Comparison of ENCODE assay signal across 22 cellular contexts in genomic region chr13:99051768-99052455, GRCh38.
DNase-seq lines count a peak whose midpoint lies in the region; ATAC-seq and TF ChIP-seq lines count a peak whose summit lies in the region.
"Had no signal": no experiment of that assay in that cellular context is flagged by ENCODE, and none has a peak within 500 bp of the region (broad histone marks: within the 10 kb centered on the region; RNA-seq: fewer than 3 reads in every experiment).

No MANE protein-coding gene starts in this region.

- no peaks in the 10 kb centered on the region for H3K36me3 ChIP-seq in OCI-LY7 (ENCODE audit: insufficient read depth, low read length)
- H3K36me3 ChIP-seq: colonic mucosa, SJCRH30 had no signal

- DNase-seq in activated T-cell treated with anti-CD3 and anti-CD28 coated beads, Interleukin-2, amount 50 U/mL, for 4 hours = no peak
- DNase-seq in activated T-cell treated with anti-CD3 and anti-CD28 coated beads, Interleukin-2, amount 50 U/mL, for 48 hours = no peak
- DNase-seq in OCI-LY7 (ENCODE audit: low spot score) (peak; percentile 9), GM20000 (ENCODE audit: low spot score) (no peak), SW480 (ENCODE audit: low spot score) (no peak)
- no peak for DNase-seq in activated naive CD8-positive, alpha-beta T cell treated with anti-CD3 and anti-CD28 coated beads for 36 hours
- DNase-seq in natural killer cell treated with Interleukin-12 subunit alpha and Interleukin-12 subunit beta and Interleukin-15 and Interleukin-18, amount 100 ng/mL, for 72 hours (ENCODE audit: low spot score) = no peak
- DNase-seq: colonic mucosa, DMS79, foreskin keratinocyte, left cardiac atrium, NCI-H1436 treated with DMSO at 0.1 percent for 48 hours, NCI-H2171, NCI-H82, PC-9, SJCRH30, T-helper 9 cell had no signal

- BruUV-seq in OCI-LY7 (replicated peaks; lab: Mats Ljungman, UMichigan) = no TSS peak

- peak overlapping the region; percentile 74; the same call in 1 of the 2 replicates for H2AFZ ChIP-seq in OCI-LY7 (ENCODE audit: low read length)
- H2AFZ ChIP-seq: PC-9 had no signal

- H3K79me2 ChIP-seq in OCI-LY7 (ENCODE audit: insufficient read depth, low read depth, low read length) = peaks cover 20% of the 10 kb centered on the region; the same call in 1 of the 2 replicates

- no peaks in the 10 kb centered on the region for H3K9me3 ChIP-seq in OCI-LY7 (ENCODE audit: low read length)
- H3K9me3 ChIP-seq: colonic mucosa, SJCRH30 had no signal

- peak overlapping the region; percentile 47 for H3K4me3 ChIP-seq in OCI-LY7 (ENCODE audit: low read depth, low read length, poor library complexity, severe bottlenecking)
- H3K4me3 ChIP-seq: colonic mucosa, PC-9, SJCRH30 had no signal

- intact Hi-C loops in OCI-LY7 (cut with micrococcal nuclease; ENCODE audit: unreplicated experiment) = loop anchor here (2.0 kb wide), 1 partner anchor 35 kb away; no protein-coding TSS in a partner anchor

- CTCF ChIA-PET in OCI-LY7 (lab: Charles Lee; ENCODE audit: unreplicated experiment) = interaction anchor here (1.1 kb wide), 1 partner anchor 31 kb away, joined by 4 read pairs; no protein-coding TSS in a partner anchor

- H3K4me3 Mint-ChIP-seq in activated T-cell treated with anti-CD3 and anti-CD28 coated beads, Interleukin-2, amount 50 U/mL, for 4 hours = peak overlapping the region; percentile 58
- H3K4me3 Mint-ChIP-seq in activated naive CD8-positive, alpha-beta T cell treated with anti-CD3 and anti-CD28 coated beads for 36 hours = peak overlapping the region; percentile 54
- H3K4me3 Mint-ChIP-seq in natural killer cell treated with Interleukin-12 subunit alpha and Interleukin-12 subunit beta and Interleukin-15 and Interleukin-18, amount 100 ng/mL, for 72 hours = peak overlapping the region; percentile 38
- H3K4me3 Mint-ChIP-seq: mesothelial cell of epicardium had no signal

- peaks cover 6% of the 10 kb centered on the region for H3K36me3 Mint-ChIP-seq in activated T-cell treated with anti-CD3 and anti-CD28 coated beads, Interleukin-2, amount 50 U/mL, for 4 hours (ENCODE audit: insufficient read depth)
- H3K36me3 Mint-ChIP-seq in activated naive CD8-positive, alpha-beta T cell treated with anti-CD3 and anti-CD28 coated beads for 36 hours = peaks cover 11% of the 10 kb centered on the region
- no peaks in the 10 kb centered on the region for H3K36me3 Mint-ChIP-seq in natural killer cell treated with Interleukin-12 subunit alpha and Interleukin-12 subunit beta and Interleukin-15 and Interleukin-18, amount 100 ng/mL, for 72 hours
- H3K36me3 Mint-ChIP-seq: mesothelial cell of epicardium had no signal

- peak overlapping the region; percentile 88 for H3K4me2 ChIP-seq in OCI-LY7 (ENCODE audit: low read length)
- H3K4me2 ChIP-seq: PC-9 had no signal

- H4K20me1 ChIP-seq in OCI-LY7 (ENCODE audit: insufficient read depth, low read length) = no peaks in the 10 kb centered on the region

- H3K27ac Mint-ChIP-seq in activated naive CD8-positive, alpha-beta T cell treated with anti-CD3 and anti-CD28 coated beads for 36 hours = peak overlapping the region; percentile 65
- H3K27ac Mint-ChIP-seq in natural killer cell treated with Interleukin-12 subunit alpha and Interleukin-12 subunit beta and Interleukin-15 and Interleukin-18, amount 100 ng/mL, for 72 hours = peak overlapping the region in 1 of 2 donors; percentile 36
- H3K27ac Mint-ChIP-seq: CD14-positive monocyte, mesothelial cell of epicardium had no signal

- peaks cover 83% of the 10 kb centered on the region for H3K4me1 Mint-ChIP-seq in activated T-cell treated with anti-CD3 and anti-CD28 coated beads, Interleukin-2, amount 50 U/mL, for 4 hours (ENCODE audit: low read depth)
- H3K4me1 Mint-ChIP-seq in activated naive CD8-positive, alpha-beta T cell treated with anti-CD3 and anti-CD28 coated beads for 36 hours = peaks cover 69% of the 10 kb centered on the region
- H3K4me1 Mint-ChIP-seq in natural killer cell treated with Interleukin-12 subunit alpha and Interleukin-12 subunit beta and Interleukin-15 and Interleukin-18, amount 100 ng/mL, for 72 hours (ENCODE audit: low read depth in 2 of 2) = peaks cover 50 to 52% of the 10 kb centered on the region in 2 donors

- no peaks in the 10 kb centered on the region for H3K9me2 ChIP-seq in OCI-LY7 (ENCODE audit: insufficient read depth, low read length)

- ATAC-seq in activated T-cell treated with anti-CD3 and anti-CD28 coated beads, Interleukin-2, amount 50 U/mL, for 4 hours = peak in 1 of 2 donors; percentile 47
- ATAC-seq in natural killer cell treated with Interleukin-12 subunit alpha and Interleukin-12 subunit beta and Interleukin-15 and Interleukin-18, amount 100 ng/mL, for 72 hours = peak in 1 of 2 donors; percentile 38
- ATAC-seq in GM21515 (IDR thresholded peaks at IDR 0.05; ENCODE audit: unreplicated experiment) = no peak
- ATAC-seq: activated CD4-positive, CD25-positive, alpha-beta regulatory T cell treated with anti-CD3 and anti-CD28 coated beads, Interleukin-2, amount 50 U/mL, for 24 hours; foreskin keratinocyte; left cardiac atrium; sciatic nerve had no signal

- peaks cover 3% of the 10 kb centered on the region for H3K27me3 Mint-ChIP-seq in activated T-cell treated with anti-CD3 and anti-CD28 coated beads, Interleukin-2, amount 50 U/mL, for 4 hours (ENCODE audit: low read depth)
- H3K27me3 Mint-ChIP-seq in activated naive CD8-positive, alpha-beta T cell treated with anti-CD3 and anti-CD28 coated beads for 36 hours = no peaks in the 10 kb centered on the region
- H3K27me3 Mint-ChIP-seq in natural killer cell treated with Interleukin-12 subunit alpha and Interleukin-12 subunit beta and Interleukin-15 and Interleukin-18, amount 100 ng/mL, for 72 hours = peaks cover 25% of the 10 kb centered on the region in 2 donors

- H3K4me1 ChIP-seq in OCI-LY7 (ENCODE audit: insufficient read depth, low read length, poor library complexity, severe bottlenecking) = peaks cover 70% of the 10 kb centered on the region

- POLR2A ChIA-PET in OCI-LY7 (lab: Charles Lee) = interaction anchor here (0.7 to 2.6 kb wide), 6 partner anchors 9 to 124 kb away, joined by 3 to 8 read pairs (median 5); no protein-coding TSS in a partner anchor

- TF ChIP-seq CTCF in OCI-LY7 (conservative IDR thresholded peaks at IDR 0.05; ENCODE audit: low read length) (no peak), GM20000 (IDR thresholded peaks at IDR 0.05; ENCODE audit: extremely low read depth, missing control alignments) (no peak)

- H3K27ac ChIP-seq in OCI-LY7 (ENCODE audit: low read depth, low read length, poor library complexity, severe bottlenecking) = peak overlapping the region; percentile 92
- H3K27ac ChIP-seq: colonic mucosa, foreskin keratinocyte, PC-9, SJCRH30 had no signal

- H3K9me3 Mint-ChIP-seq in activated T-cell treated with anti-CD3 and anti-CD28 coated beads, Interleukin-2, amount 50 U/mL, for 4 hours = no peaks in the 10 kb centered on the region
- H3K9me3 Mint-ChIP-seq in activated naive CD8-positive, alpha-beta T cell treated with anti-CD3 and anti-CD28 coated beads for 36 hours = no peaks in the 10 kb centered on the region
- no peaks in the 10 kb centered on the region for H3K9me3 Mint-ChIP-seq in natural killer cell treated with Interleukin-12 subunit alpha and Interleukin-12 subunit beta and Interleukin-15 and Interleukin-18, amount 100 ng/mL, for 72 hours
- H3K9me3 Mint-ChIP-seq: mesothelial cell of epicardium had no signal
